ENCODE assay signal across 28 cellular contexts in the genomic region with DNA sequence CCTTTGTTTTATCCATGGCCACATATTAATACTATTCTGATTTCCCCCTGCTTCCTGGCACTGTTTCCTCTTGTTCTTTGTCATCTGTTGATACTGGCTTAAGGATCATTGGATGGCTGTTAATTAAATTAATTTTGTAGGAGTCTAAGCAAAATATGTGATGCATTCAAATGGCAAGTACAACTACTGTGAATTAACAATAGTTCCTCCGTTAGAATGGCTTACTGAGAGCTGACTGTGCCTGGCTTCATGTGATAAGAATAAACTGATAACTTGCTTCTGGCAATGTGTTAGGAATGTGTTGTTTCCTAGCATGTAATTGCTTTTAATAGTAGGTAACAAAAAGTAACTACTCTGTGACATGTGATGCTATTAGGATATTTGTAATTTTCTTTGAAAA.
"Had no signal": no experiment of that assay in that cellular context is flagged by ENCODE, and none has a peak within 500 bp of the region (broad histone marks: within the 10 kb centered on the region; RNA-seq: fewer than 3 reads in every experiment).

No MANE protein-coding gene starts in this region.

- ATAC-seq: activated T-cell treated with anti-CD3 and anti-CD28 coated beads, Interleukin-2, amount 50 U/mL, for 72 hours; K562; Panc1; T-cell had no signal

- H3K4me3 ChIP-seq: K562 had no signal

- DNase-seq: activated CD4-positive, alpha-beta memory T cell treated with anti-CD3 and anti-CD28 coated beads, Interleukin-2, amount 10 ng/mL, durations not matched to agents 7 days and 5 days; activated CD4-positive, alpha-beta T cell treated with anti-CD3 and anti-CD28 coated beads, Interleukin-2, amount 10 ng/mL, durations not matched to agents 7 days and 5 days; activated CD4-positive, CD25-positive, alpha-beta regulatory T cell; activated gamma-delta T cell treated with Interleukin-2 at 50 U/mL for 16 hours; activated naive CD4-positive, alpha-beta T cell treated with anti-CD3 and anti-CD28 coated beads, Interleukin-2, amount 10 ng/mL, durations not matched to agents 7 days and 5 days; activated naive CD8-positive, alpha-beta T cell treated with anti-CD3 and anti-CD28 coated beads for 36 hours; activated T-cell treated with anti-CD3 and anti-CD28 coated beads for 4 hours; activated T-cell treated with anti-CD3 and anti-CD28 coated beads, Interleukin-2, amount 50 U/mL, for 72 hours; anterior cingulate cortex; caudate nucleus; Karpas-422; MM.1S; NCI-H1105; NCI-H1436; NCI-H187 treated with DMSO at 0.1 percent for 48 hours; NCI-H2081 treated with DMSO at 0.1 percent for 48 hours; NCI-H2171; NCI-H2227 treated with DMSO at 0.1 percent for 48 hours; NCI-H526; NCI-H774; RPMI8226; SHP77 treated with DMSO at 0.1 percent for 48 hours; T-cell; T-helper 2 cell; T1000 had no signal

- FAIRE-seq: K562, TTC549 had no signal
